15 cellular contexts compared by ENCODE assay signal in genomic region chr15:82132742-82133141, GRCh38.
DNase-seq lines count a peak whose midpoint lies in the region; ATAC-seq and TF ChIP-seq lines count a peak whose summit lies in the region.
"Had no signal": no experiment of that assay in that cellular context is flagged by ENCODE, and none has a peak within 500 bp of the region (broad histone marks: within the 10 kb centered on the region; RNA-seq: fewer than 3 reads in every experiment).

No MANE protein-coding gene starts in this region.

- TF ChIP-seq CTCF in epithelial cell of proximal tubule (conservative IDR thresholded peaks at IDR 0.05; ENCODE audit: low read depth, low read length): no peak
- no peak for TF ChIP-seq CTCF in osteocyte (IDR thresholded peaks at IDR 0.05)
- TF ChIP-seq CTCF in omental fat pad (IDR thresholded peaks at IDR 0.05): no peak

- H3K4me1 Mint-ChIP-seq in osteocyte (ENCODE audit: unreplicated experiment): peaks cover 58% of the 10 kb centered on the region
- H3K4me1 Mint-ChIP-seq in activated naive CD8-positive, alpha-beta T cell treated with anti-CD3 and anti-CD28 coated beads, Interleukin-2, amount 50 U/mL, for 24 hours: peaks cover 8% of the 10 kb centered on the region
- H3K4me1 Mint-ChIP-seq in naive thymus-derived CD4-positive, alpha-beta T cell: peaks cover 0 to 8% (median 0%) of the 10 kb centered on the region in 7 donors

- POLR2A ChIA-PET in naive thymus-derived CD4-positive, alpha-beta T cell (lab: Charles Lee): no interaction called here

- no peaks in the 10 kb centered on the region for H3K9me3 ChIP-seq in naive thymus-derived CD4-positive, alpha-beta T cell (ENCODE audit: control insufficient read depth in 2 of 3, low read length in 3 of 3)
- H3K9me3 ChIP-seq: heart right ventricle, transverse colon had no signal

- H3K4me1 ChIP-seq in naive thymus-derived CD4-positive, alpha-beta T cell (ENCODE audit: control insufficient read depth in 2 of 2, insufficient read depth in 2 of 2, low read length in 2 of 2): no peaks in the 10 kb centered on the region
- H3K4me1 ChIP-seq: heart right ventricle had no signal

- peaks cover 0 to 46% (median 0%) of the 10 kb centered on the region in 3 experiments for H3K36me3 ChIP-seq in naive thymus-derived CD4-positive, alpha-beta T cell (ENCODE audit: control insufficient read depth in 2 of 3, insufficient read depth in 3 of 3, low read length in 3 of 3)

- DNase-seq in EH (ENCODE audit: low read depth): peak; percentile 96
- peak; percentile 80 for DNase-seq in RKO (ENCODE audit: low spot score)
- DNase-seq in epithelial cell of proximal tubule (ENCODE audit: low read depth): peak; percentile 76
- DNase-seq in osteocyte (ENCODE audit: extremely low spot score, unreplicated experiment): no peak
- DNase-seq in activated naive CD8-positive, alpha-beta T cell treated with anti-CD3 and anti-CD28 coated beads, Interleukin-2, amount 50 U/mL, for 24 hours: no peak
- DNase-seq in omental fat pad (ENCODE audit: low spot score): no peak
- no peak for DNase-seq in NCI-H2227 treated with DMSO at 0.1 percent for 48 hours (lab: John Stamatoyannopoulos, UW)
- no peak for DNase-seq in naive thymus-derived CD4-positive, alpha-beta T cell
- DNase-seq: activated CD4-positive, alpha-beta T cell treated with anti-CD3 and anti-CD28 coated beads for 4 hours; CD4-positive, alpha-beta T cell; heart right ventricle; mesendoderm; retina; transverse colon had no signal

- no peaks in the 10 kb centered on the region for H3K27me3 ChIP-seq in naive thymus-derived CD4-positive, alpha-beta T cell (ENCODE audit: control insufficient read depth in 2 of 2, insufficient read depth in 2 of 2, low read length in 2 of 2)
- H3K27me3 ChIP-seq: heart right ventricle, transverse colon had no signal

- no peak for ATAC-seq in activated naive CD8-positive, alpha-beta T cell treated with anti-CD3 and anti-CD28 coated beads, Interleukin-2, amount 50 U/mL, for 24 hours
- no peak for ATAC-seq in omental fat pad (ENCODE audit: low FRiP score)
- ATAC-seq in naive thymus-derived CD4-positive, alpha-beta T cell: no peak
- ATAC-seq: heart right ventricle had no signal

- H3K27ac ChIP-seq in naive thymus-derived CD4-positive, alpha-beta T cell (ENCODE audit: low read depth, low read length): no peak overlapping the region
- H3K27ac ChIP-seq: coronary artery, heart right ventricle, transverse colon had no signal

- peaks cover 9% of the 10 kb centered on the region for H3K36me3 Mint-ChIP-seq in osteocyte (ENCODE audit: unreplicated experiment)
- H3K36me3 Mint-ChIP-seq in activated naive CD8-positive, alpha-beta T cell treated with anti-CD3 and anti-CD28 coated beads, Interleukin-2, amount 50 U/mL, for 24 hours (ENCODE audit: low read depth): peaks cover 20% of the 10 kb centered on the region
- peaks cover 14 to 50% (median 44%) of the 10 kb centered on the region in 5 donors for H3K36me3 Mint-ChIP-seq in naive thymus-derived CD4-positive, alpha-beta T cell

- H3K27ac Mint-ChIP-seq in osteocyte (ENCODE audit: unreplicated experiment): peak overlapping the region; percentile 86
- no peak overlapping the region for H3K27ac Mint-ChIP-seq in activated naive CD8-positive, alpha-beta T cell treated with anti-CD3 and anti-CD28 coated beads, Interleukin-2, amount 50 U/mL, for 24 hours
- no peak overlapping the region for H3K27ac Mint-ChIP-seq in naive thymus-derived CD4-positive, alpha-beta T cell
- H3K27ac Mint-ChIP-seq: CD4-positive, alpha-beta T cell had no signal

- H3K4me3 ChIP-seq in epithelial cell of proximal tubule (ENCODE audit: low read depth, low read length): no peak overlapping the region
- no peak overlapping the region for H3K4me3 ChIP-seq in naive thymus-derived CD4-positive, alpha-beta T cell (ENCODE audit: low read length)
- H3K4me3 ChIP-seq: coronary artery, heart right ventricle, transverse colon had no signal

- no peaks in the 10 kb centered on the region for H3K27me3 Mint-ChIP-seq in osteocyte (ENCODE audit: unreplicated experiment)
- no peaks in the 10 kb centered on the region for H3K27me3 Mint-ChIP-seq in activated naive CD8-positive, alpha-beta T cell treated with anti-CD3 and anti-CD28 coated beads, Interleukin-2, amount 50 U/mL, for 24 hours
- H3K27me3 Mint-ChIP-seq in naive thymus-derived CD4-positive, alpha-beta T cell: no peaks in the 10 kb centered on the region
- H3K27me3 Mint-ChIP-seq: CD4-positive, alpha-beta T cell had no signal

- H3K4me3 Mint-ChIP-seq in osteocyte (ENCODE audit: unreplicated experiment): no peak overlapping the region
- H3K4me3 Mint-ChIP-seq in activated naive CD8-positive, alpha-beta T cell treated with anti-CD3 and anti-CD28 coated beads, Interleukin-2, amount 50 U/mL, for 24 hours: no peak overlapping the region
- H3K4me3 Mint-ChIP-seq in naive thymus-derived CD4-positive, alpha-beta T cell: no peak overlapping the region
- H3K4me3 Mint-ChIP-seq: CD4-positive, alpha-beta T cell had no signal

- CTCF ChIA-PET in naive thymus-derived CD4-positive, alpha-beta T cell (lab: Charles Lee): no interaction called here

- intact Hi-C loops in naive thymus-derived CD4-positive, alpha-beta T cell (cut with micrococcal nuclease): no loop called here

- H3K9me3 Mint-ChIP-seq in osteocyte (ENCODE audit: unreplicated experiment): no peaks in the 10 kb centered on the region
- H3K9me3 Mint-ChIP-seq in activated naive CD8-positive, alpha-beta T cell treated with anti-CD3 and anti-CD28 coated beads, Interleukin-2, amount 50 U/mL, for 24 hours: no peaks in the 10 kb centered on the region
- H3K9me3 Mint-ChIP-seq in naive thymus-derived CD4-positive, alpha-beta T cell: no peaks in the 10 kb centered on the region
- H3K9me3 Mint-ChIP-seq: CD4-positive, alpha-beta T cell had no signal

Comparison
In these comparisons a context has a peak if more than half of its experiments do, and no peak if none do; other contexts are left out.
1. DNase-seq: peak in EH (single experiment), RKO (single experiment) and epithelial cell of proximal tubule (single experiment); none in osteocyte (single experiment), activated naive CD8-positive, alpha-beta T cell treated with anti-CD3 and anti-CD28 coated beads, Interleukin-2, amount 50 U/mL, for 24 hours (single experiment), omental fat pad (single experiment), NCI-H2227 treated with DMSO at 0.1 percent for 48 hours (single experiment) and naive thymus-derived CD4-positive, alpha-beta T cell (0 of 9).